In the genomic region with DNA sequence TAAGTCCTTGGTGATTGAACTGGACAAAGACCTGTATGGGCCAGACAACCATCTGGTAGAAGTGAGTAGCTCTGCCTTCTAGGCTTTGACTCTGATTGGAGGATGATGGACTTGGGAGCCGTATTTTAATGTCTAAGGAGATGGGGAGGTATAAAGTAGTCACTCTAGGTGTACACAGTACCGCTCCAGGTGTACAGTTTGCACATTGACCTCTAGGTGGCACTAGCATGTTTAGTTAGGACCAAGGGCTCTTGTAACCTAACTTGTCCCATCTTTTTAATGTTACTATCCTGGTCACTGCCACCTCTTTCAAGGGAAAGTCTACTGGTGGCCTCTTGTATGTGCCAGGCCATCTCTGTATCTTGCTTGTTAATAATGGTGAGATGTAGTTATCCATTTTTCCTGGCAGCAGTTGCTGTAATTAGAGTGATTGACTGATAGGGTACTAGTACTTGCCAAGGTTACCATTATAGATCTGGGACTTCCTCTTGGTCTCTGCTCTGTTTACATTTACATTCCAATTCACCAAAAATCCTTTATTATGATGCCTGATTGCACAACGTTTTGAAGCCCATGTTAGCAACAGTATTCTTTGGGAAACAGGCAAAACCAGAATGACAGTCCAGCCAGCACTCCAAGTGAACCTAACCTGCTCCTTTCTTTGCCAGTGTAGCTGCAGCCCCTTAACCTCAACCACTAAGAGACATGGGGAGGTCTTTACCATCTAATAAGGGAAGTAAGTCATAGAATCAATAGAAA, we compare ENCODE assay signal across 8 cellular contexts. TPM values are rescaled to one million over a fixed set of nuclear protein-coding genes. Genes with fewer than 3 reads are reported as not detected.
DNase-seq lines count a peak whose midpoint lies in the region; ATAC-seq, FAIRE-seq and TF ChIP-seq lines count a peak whose summit lies in the region.

No MANE protein-coding gene starts in this region.

- WGBS in SK-N-SH (ENCODE audit: low lambda C conversion rate): 4% methylated on average over 3 of the region's 3 CpGs

- no peak for ATAC-seq in HG02870 (IDR thresholded peaks at IDR 0.05; ENCODE audit: unreplicated experiment)

- H4K20me1 ChIP-seq in Loucy (ENCODE audit: insufficient read depth, low read length, poor library complexity, severe bottlenecking) (peaks cover 23% of the 10 kb centered on the region), SK-N-SH (ENCODE audit: insufficient read depth) (peaks cover 22% of the 10 kb centered on the region), keratinocyte (ENCODE audit: control insufficient read depth, extremely low read depth, insufficient read depth, low read length) (no peaks in the 10 kb centered on the region)

- H3K4me3 ChIP-seq in Loucy (ENCODE audit: low read length, poor library complexity, severe bottlenecking) (no peak overlapping the region), SK-N-SH (ENCODE audit: low read depth in 2 of 2, low read length in 1 of 2) (peak overlapping the region in 1 of 2 experiments; percentile 6; a peak in 1 of 4 replicates), keratinocyte (ENCODE audit: control insufficient read depth in 2 of 3, extremely low read depth in 1 of 3, insufficient read depth in 2 of 3, low read depth in 1 of 3, low read length in 3 of 3) (peak overlapping the region in 2 of 3 experiments; percentile 45 to 63)

- TF ChIP-seq CTCF in Loucy (conservative IDR thresholded peaks at IDR 0.05; ENCODE audit: low read length) (peak; percentile 95), SK-N-SH (IDR thresholded peaks at IDR 0.05) (peak; percentile 95), keratinocyte (optimal IDR thresholded peaks at IDR 0.05 in 1 of 3, IDR thresholded peaks at IDR 0.05 in 1 of 3, conservative IDR thresholded peaks at IDR 0.05 in 1 of 3; ENCODE audit: extremely low read depth in 1 of 3, insufficient read depth in 2 of 3, low read length in 3 of 3) (peak; percentile 87 to 88 (median 87))

- H3K9me3 ChIP-seq in Loucy (ENCODE audit: insufficient read depth, low read depth, low read length) (no peaks in the 10 kb centered on the region), SK-N-SH (no peaks in the 10 kb centered on the region), keratinocyte (ENCODE audit: control insufficient read depth, low read depth, low read length) (no peaks in the 10 kb centered on the region)

- peak; percentile 57 for TF ChIP-seq RAD21 in SK-N-SH (IDR thresholded peaks at IDR 0.05; ENCODE audit: low read length)

- peaks cover 19% of the 10 kb centered on the region for H3F3A ChIP-seq in Loucy (ENCODE audit: low read depth)
- H3F3A ChIP-seq in SK-N-SH (replicated peaks; ENCODE audit: insufficient read depth): peaks cover 43% of the 10 kb centered on the region

- H3K36me3 ChIP-seq in Loucy (ENCODE audit: insufficient read depth, low read length) (peaks cover 41% of the 10 kb centered on the region), SK-N-SH (replicated peaks in 1 of 2; ENCODE audit: control insufficient read depth in 1 of 2, insufficient read depth in 2 of 2, low read length in 1 of 2) (peaks cover 47 to 53% of the 10 kb centered on the region in 2 experiments), keratinocyte (ENCODE audit: control insufficient read depth in 2 of 2, extremely low read depth in 1 of 2, insufficient read depth in 2 of 2, low read length in 2 of 2) (peaks cover 19 to 46% of the 10 kb centered on the region in 2 experiments)

- FAIRE-seq in keratinocyte (lab: Jason Lieb, UNC): peak; percentile 55

- no peak overlapping the region for H2AFZ ChIP-seq in Loucy (ENCODE audit: low read length)
- H2AFZ ChIP-seq in SK-N-SH (ENCODE audit: low read depth): no peak overlapping the region
- no peak overlapping the region for H2AFZ ChIP-seq in keratinocyte (ENCODE audit: control insufficient read depth, low read length)

- H3K27ac ChIP-seq in SK-N-SH (ENCODE audit: low read depth in 2 of 2, low read length in 1 of 2) (peak overlapping the region in 1 of 2 experiments; percentile 71; a peak in 2 of 4 replicates), keratinocyte (ENCODE audit: control insufficient read depth, insufficient read depth, low read length) (peak overlapping the region; percentile 90)

- no peaks in the 10 kb centered on the region for H3K27me3 ChIP-seq in Loucy (ENCODE audit: insufficient read depth, low read length, poor library complexity, severe bottlenecking)
- H3K27me3 ChIP-seq in SK-N-SH (ENCODE audit: insufficient read depth): no peaks in the 10 kb centered on the region
- H3K27me3 ChIP-seq in keratinocyte (ENCODE audit: control insufficient read depth, extremely low read depth, insufficient read depth, low read length): no peaks in the 10 kb centered on the region

- dilution Hi-C loops in keratinocyte (cut with MboI; ENCODE audit: extremely low pct_ligation_motif_present, low sequenced_read_pairs): no loop called here

- POLR2A ChIA-PET in SK-N-SH (lab: Yijun Ruan, JAX): interaction anchor here (1.2 kb wide), 1 partner anchor 23 kb away, joined by 3 read pairs; the partner anchor contains the start of gene COX14

- H3K4me2 ChIP-seq in Loucy (ENCODE audit: low read depth, low read length, poor library complexity, severe bottlenecking) (peak overlapping the region; percentile 87), SK-N-SH (peak overlapping the region; percentile 65), keratinocyte (ENCODE audit: control insufficient read depth, extremely low read depth, insufficient read depth, low read depth, low read length) (peak overlapping the region; percentile 90)

- H3K79me2 ChIP-seq in Loucy (ENCODE audit: insufficient read depth, low read length) (peaks cover 27% of the 10 kb centered on the region), SK-N-SH (ENCODE audit: insufficient read depth) (peaks cover 31% of the 10 kb centered on the region), keratinocyte (ENCODE audit: control insufficient read depth, insufficient read depth, low read length) (peaks cover 13% of the 10 kb centered on the region)

- peaks cover 24% of the 10 kb centered on the region for H3K4me1 ChIP-seq in Loucy (ENCODE audit: insufficient read depth, low read length, poor library complexity, severe bottlenecking)
- H3K4me1 ChIP-seq in SK-N-SH (ENCODE audit: control insufficient read depth in 1 of 2, insufficient read depth in 2 of 2, low read depth in 1 of 2, low read length in 1 of 2): peaks cover 18 to 22% of the 10 kb centered on the region in 2 experiments
- peaks cover 31% of the 10 kb centered on the region for H3K4me1 ChIP-seq in keratinocyte (ENCODE audit: control insufficient read depth, extremely low read depth, insufficient read depth, low read length)

- H3K9ac ChIP-seq in Loucy (ENCODE audit: low read depth, low read length, poor library complexity, severe bottlenecking): no peak overlapping the region
- H3K9ac ChIP-seq in SK-N-SH: peak overlapping the region; percentile 47; the same call in 1 of the 2 replicates
- H3K9ac ChIP-seq in keratinocyte (ENCODE audit: control insufficient read depth, extremely low read depth, insufficient read depth, low read length): peak overlapping the region; percentile 63

- CTCF ChIA-PET in SK-N-SH (lab: Yijun Ruan, JAX): interaction anchor here (0.6 to 5.1 kb wide), 26 partner anchors 9 to 392 kb away, joined by 3 to 74 read pairs (median 4); partner anchors contain the start of genes CERS5, COX14 and GPD1

- DNase-seq in NCI-H1436 (lab: John Stamatoyannopoulos, UW) (peak; percentile 54), NCI-H1436 treated with DMSO at 0.1 percent for 48 hours (lab: John Stamatoyannopoulos, UW) (no peak), SK-N-SH (peak; percentile 65), astrocyte of the hippocampus (ENCODE audit: low read depth, low spot score) (peak; percentile 69), keratinocyte (ENCODE audit: low read depth, low spot score) (peak; percentile 61)
- DNase-seq in stimulated activated CD8-positive, alpha-beta memory T cell treated with anti-CD3 and anti-CD28 coated beads, Interleukin-4, amount 100 ng/mL, for 48 hours: peak; percentile 68

- H3K9me1 ChIP-seq in keratinocyte (ENCODE audit: control insufficient read depth, extremely low read depth, insufficient read depth, low read length): no peaks in the 10 kb centered on the region

- no peak for TF ChIP-seq EP300 in SK-N-SH (IDR thresholded peaks at IDR 0.05; ENCODE audit: borderline replicate concordance in 1 of 2, low read depth in 1 of 2, low read length in 1 of 2)

- H3K9me2 ChIP-seq in Loucy (replicated peaks; ENCODE audit: low read depth, low read length): no peaks in the 10 kb centered on the region
- no peaks in the 10 kb centered on the region for H3K9me2 ChIP-seq in SK-N-SH

RNA-seq across cellular contexts. Expression of gene SMARCD1, which starts 3.6 kb away (rescaled TPM):
- polyA plus RNA-seq in SK-N-SH (2012; rRNA removed) (58.5 and 77.2 TPM in 2 replicates), keratinocyte (48.8 to 91.5 TPM (median 56.6 TPM) in 3 replicates)
- polyA plus RNA-seq in SK-N-SH (2012; cell fraction: cytosol; rRNA removed): 37.1 and 43.2 TPM in 2 replicates
- 190 and 230 TPM in 2 replicates for polyA plus RNA-seq in SK-N-SH (2012; cell fraction: nucleus; rRNA removed)
- polyA plus RNA-seq in keratinocyte (2011; ENCODE audit: low read depth): 8.5 TPM
- 55.1 and 66.1 TPM in 2 replicates for polyA plus RNA-seq in keratinocyte (2011; cell fraction: cytosol; rRNA removed)
- polyA plus RNA-seq in keratinocyte (2011; cell fraction: nucleus; rRNA removed): 111 and 123 TPM in 2 replicates
- 22.9 and 58.4 TPM in 2 replicates for polyA plus RNA-seq in keratinocyte (2012; ENCODE audit: low replicate concordance)
- 60.3 to 102 TPM (median 82.5 TPM) in 3 replicates for polyA minus RNA-seq in keratinocyte
- 50.6 TPM for polyA minus RNA-seq in keratinocyte (2011; cell fraction: cytosol; rRNA and poly(A)+ RNA removed)
- polyA minus RNA-seq in keratinocyte (2011; cell fraction: nucleus; rRNA and poly(A)+ RNA removed): 31.0 and 51.3 TPM in 2 replicates

RNA-seq across cellular contexts. Expression of gene GPD1, which starts 15.1 kb away (rescaled TPM):
- polyA plus RNA-seq in SK-N-SH (2012; rRNA removed) (0.07 and 0.26 TPM in 2 replicates), keratinocyte (0.13 to 0.22 TPM (median 0.17 TPM) in 3 replicates)
- 0.06 and 0.07 TPM in 2 replicates for polyA plus RNA-seq in SK-N-SH (2012; cell fraction: cytosol; rRNA removed)
- 0.72 and 1.0 TPM in 2 replicates for polyA plus RNA-seq in SK-N-SH (2012; cell fraction: nucleus; rRNA removed)
- polyA plus RNA-seq in keratinocyte (2011; ENCODE audit: low read depth): 0.11 TPM
- polyA plus RNA-seq in keratinocyte (2011; cell fraction: cytosol; rRNA removed): 0.07 and 0.16 TPM in 2 replicates
- 0.38 and 0.63 TPM in 2 replicates for polyA plus RNA-seq in keratinocyte (2011; cell fraction: nucleus; rRNA removed)
- 0.08 and 0.29 TPM in 2 replicates for polyA plus RNA-seq in keratinocyte (2012; ENCODE audit: low replicate concordance)
- polyA minus RNA-seq in keratinocyte: not detected in 3 replicates
- polyA minus RNA-seq in keratinocyte (2011; cell fraction: cytosol; rRNA and poly(A)+ RNA removed): not detected
- 0.21 and 0.93 TPM in 2 replicates for polyA minus RNA-seq in keratinocyte (2011; cell fraction: nucleus; rRNA and poly(A)+ RNA removed)

RNA-seq across cellular contexts. Expression of gene COX14, which starts 23.3 kb away (rescaled TPM):
- 204 and 218 TPM in 2 replicates for polyA plus RNA-seq in SK-N-SH (2012; rRNA removed)
- polyA plus RNA-seq in SK-N-SH (2012; cell fraction: cytosol; rRNA removed): 212 and 214 TPM in 2 replicates
- 56.4 and 74.7 TPM in 2 replicates for polyA plus RNA-seq in SK-N-SH (2012; cell fraction: nucleus; rRNA removed)
- 62.5 to 139 TPM (median 96.6 TPM) in 3 replicates for polyA plus RNA-seq in keratinocyte
- 22.4 TPM for polyA plus RNA-seq in keratinocyte (2011; ENCODE audit: low read depth)
- 83.8 and 104 TPM in 2 replicates for polyA plus RNA-seq in keratinocyte (2011; cell fraction: cytosol; rRNA removed)
- 26.9 and 31.3 TPM in 2 replicates for polyA plus RNA-seq in keratinocyte (2011; cell fraction: nucleus; rRNA removed)
- polyA plus RNA-seq in keratinocyte (2012; ENCODE audit: low replicate concordance): 60.2 and 62.7 TPM in 2 replicates
- 23.4 to 37.7 TPM (median 28.3 TPM) in 3 replicates for polyA minus RNA-seq in keratinocyte
- 16.7 TPM for polyA minus RNA-seq in keratinocyte (2011; cell fraction: cytosol; rRNA and poly(A)+ RNA removed)
- 8.2 and 16.4 TPM in 2 replicates for polyA minus RNA-seq in keratinocyte (2011; cell fraction: nucleus; rRNA and poly(A)+ RNA removed)

RNA-seq across cellular contexts. Expression of gene ASIC1, which starts 31.4 kb away (rescaled TPM):
- polyA plus RNA-seq in SK-N-SH (2012; rRNA removed): 24.3 and 28.4 TPM in 2 replicates
- 13.0 and 18.6 TPM in 2 replicates for polyA plus RNA-seq in SK-N-SH (2012; cell fraction: cytosol; rRNA removed)
- polyA plus RNA-seq in SK-N-SH (2012; cell fraction: nucleus; rRNA removed): 49.9 and 58.9 TPM in 2 replicates
- polyA plus RNA-seq in keratinocyte: 5.7 to 8.3 TPM (median 5.7 TPM) in 3 replicates
- 0.46 TPM for polyA plus RNA-seq in keratinocyte (2011; ENCODE audit: low read depth)
- polyA plus RNA-seq in keratinocyte (2011; cell fraction: cytosol; rRNA removed): 4.0 and 5.1 TPM in 2 replicates
- polyA plus RNA-seq in keratinocyte (2011; cell fraction: nucleus; rRNA removed): 15.8 and 19.7 TPM in 2 replicates
- 0.47 and 5.4 TPM in 2 replicates for polyA plus RNA-seq in keratinocyte (2012; ENCODE audit: low replicate concordance)
- polyA minus RNA-seq in keratinocyte: 8.2 to 10.1 TPM (median 9.4 TPM) in 3 replicates
- polyA minus RNA-seq in keratinocyte (2011; cell fraction: cytosol; rRNA and poly(A)+ RNA removed): 5.0 TPM
- 9.2 and 10.4 TPM in 2 replicates for polyA minus RNA-seq in keratinocyte (2011; cell fraction: nucleus; rRNA and poly(A)+ RNA removed)
